ENCODE assay signal across 9 cellular contexts in the genomic region with DNA sequence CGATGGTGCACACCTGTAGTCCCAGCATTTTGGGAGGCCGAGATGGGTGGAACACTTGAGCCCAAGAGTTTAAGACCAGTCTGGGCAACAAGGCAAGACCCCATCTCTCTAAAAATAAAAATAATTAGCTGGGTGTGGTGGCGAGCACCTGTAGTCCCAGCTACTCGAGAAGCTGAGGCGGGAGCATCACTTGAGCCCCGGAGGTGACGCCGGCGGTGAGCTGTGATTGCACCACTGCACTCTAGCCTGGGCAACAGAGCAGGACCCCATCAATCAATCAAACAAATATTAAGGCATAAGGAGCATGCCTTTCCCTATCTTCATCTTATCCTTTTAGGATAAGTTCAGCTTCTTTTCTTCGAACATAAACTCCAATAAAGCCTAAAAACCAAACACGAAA. TPM values are rescaled to one million over a fixed set of nuclear protein-coding genes. Genes with fewer than 3 reads are reported as not detected.
A peak's percentile ranks its signal among the peaks of the same experiment; 100 is the strongest.
DNase-seq lines count a peak whose midpoint lies in the region; ATAC-seq, FAIRE-seq and TF ChIP-seq lines count a peak whose summit lies in the region.
"Had no signal": no experiment of that assay in that cellular context is flagged by ENCODE, and none has a peak within 500 bp of the region (broad histone marks: within the 10 kb centered on the region; RNA-seq: fewer than 3 reads in every experiment).

No MANE protein-coding gene starts in this region.

- H3K4me1 Mint-ChIP-seq in naive B cell, result peaks cover 7 to 56% (median 51%) of the 10 kb centered on the region in 3 donors

- DNase-seq in A549 (ENCODE audit: low read depth in 1 of 2, low spot score in 1 of 2), result no peak
- DNase-seq in cardiac fibroblast (ENCODE audit: low read depth in 2 of 2), result no peak
- DNase-seq in naive B cell, result no peak
- no peak for DNase-seq in NCI-H1417 treated with DMSO at 0.1 percent for 48 hours (lab: John Stamatoyannopoulos, UW)
- no peak for DNase-seq in foreskin keratinocyte
- DNase-seq: stimulated activated CD4-positive, alpha-beta T cell treated with anti-CD3 and anti-CD28 coated beads, Interleukin-4, amount 100 ng/mL, for 24 hours had no signal

- peak overlapping the region; percentile 89 for H3K4me2 ChIP-seq in A549

- no peak for TF ChIP-seq EP300 in A549 (IDR thresholded peaks at IDR 0.05)

- TF ChIP-seq POLR2A in A549 (IDR thresholded peaks at IDR 0.05; ENCODE audit: low read length), result no peak

- H3K36me3 Mint-ChIP-seq in naive B cell, result no peaks in the 10 kb centered on the region

- WGBS in A549 (ENCODE audit: missing lambda C conversion rate), result 82% methylated on average over 11 of the region's 11 CpGs

- H3K27ac Mint-ChIP-seq in naive B cell, result peak overlapping the region in 5 of 6 donors; percentile 61 to 90 (median 80)

- CTCF ChIA-PET in A549 (lab: Yijun Ruan, JAX), result interaction anchor here (0.9 to 1.1 kb wide), 3 partner anchors 14 to 34 kb away, joined by 3 read pairs; no protein-coding TSS in a partner anchor

- H3K27ac ChIP-seq in A549 (peak overlapping the region in 1 of 2 experiments; percentile 96; a peak in 3 of 6 replicates), HUES6 (ENCODE audit: low read depth, low read length) (no peak overlapping the region), foreskin keratinocyte (no peak overlapping the region)

- H3K9me3 ChIP-seq in A549 (no peaks in the 10 kb centered on the region), HUES6 (ENCODE audit: control insufficient read depth, insufficient read depth, low read depth, low read length) (no peaks in the 10 kb centered on the region)

- H3K27me3 ChIP-seq in HUES6 (ENCODE audit: control insufficient read depth, insufficient read depth, low read length), result no peaks in the 10 kb centered on the region
- no peaks in the 10 kb centered on the region for H3K27me3 ChIP-seq in foreskin keratinocyte

- no peak overlapping the region for H3K9ac ChIP-seq in HUES6 (ENCODE audit: low read length)

- H3K27me3 Mint-ChIP-seq in naive B cell, result no peaks in the 10 kb centered on the region

- peaks cover 17% of the 10 kb centered on the region for H3K4me1 ChIP-seq in A549
- 0 out of 2 replicates have a peak, but pooled peaks cover 9% of the 10 kb centered on the region for H3K4me1 ChIP-seq in HUES6 (ENCODE audit: control insufficient read depth, insufficient read depth, low read length)
- peaks cover 4% of the 10 kb centered on the region for H3K4me1 ChIP-seq in foreskin keratinocyte

- peaks cover 4% of the 10 kb centered on the region for H3K36me3 ChIP-seq in HUES6 (ENCODE audit: control insufficient read depth, insufficient read depth, low read length)

- no peak for TF ChIP-seq RAD21 in A549 (conservative IDR thresholded peaks at IDR 0.05 in 1 of 2, IDR thresholded peaks at IDR 0.05 in 1 of 2)

- ATAC-seq in A549, result no peak
- no peak for ATAC-seq in naive B cell (ENCODE audit: low read depth in 2 of 2)
- ATAC-seq in foreskin keratinocyte, result no peak
- no peak for ATAC-seq in HG02981 (IDR thresholded peaks at IDR 0.05; ENCODE audit: unreplicated experiment)
- no peak for ATAC-seq in HG03469 (IDR thresholded peaks at IDR 0.05; ENCODE audit: unreplicated experiment)

- H3K9me3 Mint-ChIP-seq in naive B cell, result no peaks in the 10 kb centered on the region

- H3K4me3 ChIP-seq in A549 (peak overlapping the region; percentile 74), HUES6 (ENCODE audit: low read depth, low read length) (peak overlapping the region; percentile 88), cardiac fibroblast (replicated peaks in 1 of 2; ENCODE audit: low read depth in 2 of 2, low read length in 2 of 2) (peak overlapping the region; percentile 80 to 90)

- FAIRE-seq in A549 (lab: Jason Lieb, UNC), result no peak

- POLR2A ChIA-PET in A549 (lab: Yijun Ruan, JAX), result interaction anchor here (0.5 to 1.6 kb wide), 2 partner anchors 324 to 330 kb away, joined by 5 to 6 read pairs; no protein-coding TSS in a partner anchor

- peak overlapping the region; percentile 63 to 96 (median 88) for H3K4me3 Mint-ChIP-seq in naive B cell

- no peak for TF ChIP-seq CTCF in A549 (IDR thresholded peaks at IDR 0.05)
- TF ChIP-seq CTCF in cardiac fibroblast (IDR thresholded peaks at IDR 0.05; ENCODE audit: low read depth, low read length), result no peak
- no peak for TF ChIP-seq CTCF in foreskin keratinocyte (conservative IDR thresholded peaks at IDR 0.05)

TF ChIP-seq in A549, 52 proteins besides CTCF, POLR2A, EP300 and RAD21:
- TF ChIP-seq, protein P1, sequence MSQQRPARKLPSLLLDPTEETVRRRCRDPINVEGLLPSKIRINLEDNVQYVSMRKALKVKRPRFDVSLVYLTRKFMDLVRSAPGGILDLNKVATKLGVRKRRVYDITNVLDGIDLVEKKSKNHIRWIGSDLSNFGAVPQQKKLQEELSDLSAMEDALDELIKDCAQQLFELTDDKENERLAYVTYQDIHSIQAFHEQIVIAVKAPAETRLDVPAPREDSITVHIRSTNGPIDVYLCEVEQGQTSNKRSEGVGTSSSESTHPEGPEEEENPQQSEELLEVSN (IDR thresholded peaks at IDR 0.05; ENCODE audit: borderline replicate concordance, low read depth), result no peak
- no peak for TF ChIP-seq BHLHE40 (IDR thresholded peaks at IDR 0.05; ENCODE audit: low read depth, low read length)
- TF ChIP-seq, protein P2, sequence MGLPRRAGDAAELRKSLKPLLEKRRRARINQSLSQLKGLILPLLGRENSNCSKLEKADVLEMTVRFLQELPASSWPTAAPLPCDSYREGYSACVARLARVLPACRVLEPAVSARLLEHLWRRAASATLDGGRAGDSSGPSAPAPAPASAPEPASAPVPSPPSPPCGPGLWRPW (IDR thresholded peaks at IDR 0.05), result no peak
- no peak for TF ChIP-seq RNF2 (IDR thresholded peaks at IDR 0.05; ENCODE audit: borderline replicate concordance, low read depth)
- no peak for TF ChIP-seq HEYL (CRISPR knock-in tag; IDR thresholded peaks at IDR 0.05)
- no peak for TF ChIP-seq JUN (IDR thresholded peaks at IDR 0.05)
- TF ChIP-seq KDM1A (IDR thresholded peaks at IDR 0.05; ENCODE audit: low read depth), result no peak
- TF ChIP-seq GATA3 (IDR thresholded peaks at IDR 0.05; ENCODE audit: borderline replicate concordance), result no peak
- no peak for TF ChIP-seq RARB (CRISPR knock-in tag; IDR thresholded peaks at IDR 0.05)
- no peak for TF ChIP-seq CEBPB (IDR thresholded peaks at IDR 0.05)
- no peak for TF ChIP-seq CBX8 (IDR thresholded peaks at IDR 0.05)
- no peak for TF ChIP-seq CHD4 (IDR thresholded peaks at IDR 0.05; ENCODE audit: borderline replicate concordance)
TF ChIP-seq in A549: peak in this region for 0.

RNA-seq across cellular contexts. Expression of a gene that starts 1.1 kb away (rescaled TPM):
- polyA plus RNA-seq in A549 (2011; rRNA removed), result 11.4 and 11.7 TPM in 2 replicates
- 5.5 and 6.2 TPM in 2 replicates for polyA plus RNA-seq in A549 (2012; cell fraction: cytosol; rRNA removed)
- 3.8 and 4.7 TPM in 2 replicates for polyA plus RNA-seq in A549 (2012; cell fraction: nucleus; rRNA removed)
- polyA plus RNA-seq in A549 (2017; fragmentation: RNase III; extraction: RNeasy Plus Mini Kit Qiagen cat#74134 plus additional on column Dnase treatment), result 8.7 to 9.1 TPM (median 9.0 TPM) in 3 replicates
- polyA minus RNA-seq in A549 (2011; rRNA and poly(A)+ RNA removed), result 8.4 and 10.5 TPM in 2 replicates
- polyA plus RNA-seq in naive B cell (ENCODE audit: low read depth in 6 of 6), result 10 to 100 TPM; 19.6 to 33.8 (median 25.9) TPM
- 4.3 and 5.7 TPM in 2 replicates for total RNA-seq in foreskin keratinocyte
- 3.7 and 4.2 TPM in 2 replicates for polyA plus RNA-seq in foreskin keratinocyte
